In the genomic region with DNA sequence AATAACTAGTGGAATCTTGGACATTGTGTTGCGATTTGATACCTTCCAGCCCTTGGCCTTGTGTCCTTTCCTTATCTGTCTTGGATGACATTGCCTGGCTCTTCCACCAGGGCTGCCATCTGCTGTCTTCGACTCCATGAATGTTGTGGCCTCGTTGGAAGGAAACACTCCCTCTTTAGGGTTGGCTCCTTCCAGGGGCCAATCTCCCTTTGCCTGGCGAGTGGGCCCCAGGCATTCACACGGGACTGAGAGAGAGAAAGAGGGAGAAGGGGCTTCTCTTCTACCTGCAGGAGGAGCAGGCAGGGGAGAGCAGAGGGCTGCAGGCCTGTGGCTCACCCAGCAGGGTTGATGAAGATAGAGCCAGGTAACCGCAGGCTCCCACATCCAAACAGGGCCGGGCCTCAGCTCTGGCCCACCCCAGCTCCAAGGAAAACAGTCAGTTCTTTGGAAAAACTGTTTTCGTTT, we compare ENCODE assay signal across 1 cellular context.
TF ChIP-seq lines count a peak whose summit lies in the region.

No MANE protein-coding gene starts in this region.

TF ChIP-seq in A549, 52 proteins besides CTCF, POLR2A, EP300 and RAD21 (continued from another document):
- TF ChIP-seq NPAS2 (CRISPR knock-in tag; IDR thresholded peaks at IDR 0.05; ENCODE audit: borderline replicate concordance), result no peak
- TF ChIP-seq, protein P1, sequence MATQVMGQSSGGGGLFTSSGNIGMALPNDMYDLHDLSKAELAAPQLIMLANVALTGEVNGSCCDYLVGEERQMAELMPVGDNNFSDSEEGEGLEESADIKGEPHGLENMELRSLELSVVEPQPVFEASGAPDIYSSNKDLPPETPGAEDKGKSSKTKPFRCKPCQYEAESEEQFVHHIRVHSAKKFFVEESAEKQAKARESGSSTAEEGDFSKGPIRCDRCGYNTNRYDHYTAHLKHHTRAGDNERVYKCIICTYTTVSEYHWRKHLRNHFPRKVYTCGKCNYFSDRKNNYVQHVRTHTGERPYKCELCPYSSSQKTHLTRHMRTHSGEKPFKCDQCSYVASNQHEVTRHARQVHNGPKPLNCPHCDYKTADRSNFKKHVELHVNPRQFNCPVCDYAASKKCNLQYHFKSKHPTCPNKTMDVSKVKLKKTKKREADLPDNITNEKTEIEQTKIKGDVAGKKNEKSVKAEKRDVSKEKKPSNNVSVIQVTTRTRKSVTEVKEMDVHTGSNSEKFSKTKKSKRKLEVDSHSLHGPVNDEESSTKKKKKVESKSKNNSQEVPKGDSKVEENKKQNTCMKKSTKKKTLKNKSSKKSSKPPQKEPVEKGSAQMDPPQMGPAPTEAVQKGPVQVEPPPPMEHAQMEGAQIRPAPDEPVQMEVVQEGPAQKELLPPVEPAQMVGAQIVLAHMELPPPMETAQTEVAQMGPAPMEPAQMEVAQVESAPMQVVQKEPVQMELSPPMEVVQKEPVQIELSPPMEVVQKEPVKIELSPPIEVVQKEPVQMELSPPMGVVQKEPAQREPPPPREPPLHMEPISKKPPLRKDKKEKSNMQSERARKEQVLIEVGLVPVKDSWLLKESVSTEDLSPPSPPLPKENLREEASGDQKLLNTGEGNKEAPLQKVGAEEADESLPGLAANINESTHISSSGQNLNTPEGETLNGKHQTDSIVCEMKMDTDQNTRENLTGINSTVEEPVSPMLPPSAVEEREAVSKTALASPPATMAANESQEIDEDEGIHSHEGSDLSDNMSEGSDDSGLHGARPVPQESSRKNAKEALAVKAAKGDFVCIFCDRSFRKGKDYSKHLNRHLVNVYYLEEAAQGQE (IDR thresholded peaks at IDR 0.05), result no peak
- TF ChIP-seq CHD2 (IDR thresholded peaks at IDR 0.05; ENCODE audit: low read length, partially characterized antibody), result no peak
- TF ChIP-seq, protein P2, sequence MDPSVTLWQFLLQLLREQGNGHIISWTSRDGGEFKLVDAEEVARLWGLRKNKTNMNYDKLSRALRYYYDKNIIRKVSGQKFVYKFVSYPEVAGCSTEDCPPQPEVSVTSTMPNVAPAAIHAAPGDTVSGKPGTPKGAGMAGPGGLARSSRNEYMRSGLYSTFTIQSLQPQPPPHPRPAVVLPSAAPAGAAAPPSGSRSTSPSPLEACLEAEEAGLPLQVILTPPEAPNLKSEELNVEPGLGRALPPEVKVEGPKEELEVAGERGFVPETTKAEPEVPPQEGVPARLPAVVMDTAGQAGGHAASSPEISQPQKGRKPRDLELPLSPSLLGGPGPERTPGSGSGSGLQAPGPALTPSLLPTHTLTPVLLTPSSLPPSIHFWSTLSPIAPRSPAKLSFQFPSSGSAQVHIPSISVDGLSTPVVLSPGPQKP (IDR thresholded peaks at IDR 0.05; ENCODE audit: low read depth, low read length), result no peak
- TF ChIP-seq, protein P3, sequence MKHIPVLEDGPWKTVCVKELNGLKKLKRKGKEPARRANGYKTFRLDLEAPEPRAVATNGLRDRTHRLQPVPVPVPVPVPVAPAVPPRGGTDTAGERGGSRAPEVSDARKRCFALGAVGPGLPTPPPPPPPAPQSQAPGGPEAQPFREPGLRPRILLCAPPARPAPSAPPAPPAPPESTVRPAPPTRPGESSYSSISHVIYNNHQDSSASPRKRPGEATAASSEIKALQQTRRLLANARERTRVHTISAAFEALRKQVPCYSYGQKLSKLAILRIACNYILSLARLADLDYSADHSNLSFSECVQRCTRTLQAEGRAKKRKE (CRISPR knock-in tag; IDR thresholded peaks at IDR 0.05; ENCODE audit: low read depth), result no peak
TF ChIP-seq in A549: peak in this region for 0.
